8 cellular contexts compared by ENCODE assay signal in genomic region chr13:27449936-27450828, GRCh38. TPM values are rescaled to one million over a fixed set of nuclear protein-coding genes. Genes with fewer than 3 reads are reported as not detected.
DNase-seq lines count a peak whose midpoint lies in the region; ATAC-seq and TF ChIP-seq lines count a peak whose summit lies in the region.

MTIF3 (minus strand) TSS chr13:27450564; CDS start chr13:27440448, 10,116 bp downstream.

- H3K4me3 Mint-ChIP-seq in activated naive CD8-positive, alpha-beta T cell treated with anti-CD3 and anti-CD28 coated beads for 36 hours: peak within 1 kb of the TSS; percentile 91
- peak within 1 kb of the TSS; percentile 91 for H3K4me3 Mint-ChIP-seq in glutamatergic neuron (ENCODE audit: unreplicated experiment)
- peak within 1 kb of the TSS; percentile 86 for H3K4me3 Mint-ChIP-seq in osteocyte (ENCODE audit: unreplicated experiment)

- H3K36me3 ChIP-seq in thymus (ENCODE audit: control insufficient read depth, insufficient read depth): no peaks in the 10 kb centered on the region

- H3K9me3 ChIP-seq in thymus (ENCODE audit: control insufficient read depth): no peaks in the 10 kb centered on the region

- H3K27ac Mint-ChIP-seq in activated naive CD8-positive, alpha-beta T cell treated with anti-CD3 and anti-CD28 coated beads for 36 hours: peak within 1 kb of the TSS; percentile 96
- peak within 1 kb of the TSS; percentile 86 for H3K27ac Mint-ChIP-seq in glutamatergic neuron (ENCODE audit: unreplicated experiment)
- peak within 1 kb of the TSS; percentile 89 for H3K27ac Mint-ChIP-seq in osteocyte (ENCODE audit: unreplicated experiment)

- H3K4me1 ChIP-seq in thymus (ENCODE audit: control insufficient read depth, insufficient read depth, low read length): peaks cover 31% of the 10 kb centered on the region

- DNase-seq in GM10266 (ENCODE audit: extremely low spot score): peak; percentile 89
- DNase-seq in NCI-H1105 (lab: John Stamatoyannopoulos, UW): peak; percentile 91
- peak; percentile 90 for DNase-seq in SKM-1 treated with dmso at 0.1 percent for 144 hours (lab: John Stamatoyannopoulos, UW; ENCODE audit: unreplicated experiment)
- DNase-seq in activated naive CD8-positive, alpha-beta T cell treated with anti-CD3 and anti-CD28 coated beads for 36 hours: peak; percentile 95
- peak; percentile 89 for DNase-seq in glutamatergic neuron
- DNase-seq in osteocyte (ENCODE audit: extremely low spot score, unreplicated experiment): peak; percentile 95

- H3K27ac ChIP-seq in thymus (ENCODE audit: low read depth): peak within 1 kb of the TSS; percentile 100

- H3K4me1 Mint-ChIP-seq in activated naive CD8-positive, alpha-beta T cell treated with anti-CD3 and anti-CD28 coated beads for 36 hours: peaks cover 46% of the 10 kb centered on the region
- H3K4me1 Mint-ChIP-seq in glutamatergic neuron (ENCODE audit: low read depth, unreplicated experiment) (peaks cover 11% of the 10 kb centered on the region), osteocyte (ENCODE audit: unreplicated experiment) (peaks cover 18% of the 10 kb centered on the region)

- WGBS in thymus: under 1% methylated on average over 81 of the region's 81 CpGs

- peaks cover 14% of the 10 kb centered on the region for H3K36me3 Mint-ChIP-seq in activated naive CD8-positive, alpha-beta T cell treated with anti-CD3 and anti-CD28 coated beads for 36 hours
- H3K36me3 Mint-ChIP-seq in glutamatergic neuron (ENCODE audit: unreplicated experiment): no peaks in the 10 kb centered on the region
- no peaks in the 10 kb centered on the region for H3K36me3 Mint-ChIP-seq in osteocyte (ENCODE audit: unreplicated experiment)

- TF ChIP-seq CTCF in GM10266 (IDR thresholded peaks at IDR 0.05; ENCODE audit: control insufficient read depth, insufficient read depth, low read depth, missing control alignments): no peak
- no peak for TF ChIP-seq CTCF in glutamatergic neuron (IDR thresholded peaks at IDR 0.05; ENCODE audit: partially characterized antibody, unreplicated experiment)
- no peak for TF ChIP-seq CTCF in osteocyte (IDR thresholded peaks at IDR 0.05)

- no peaks in the 10 kb centered on the region for H3K9me3 Mint-ChIP-seq in activated naive CD8-positive, alpha-beta T cell treated with anti-CD3 and anti-CD28 coated beads for 36 hours
- H3K9me3 Mint-ChIP-seq in glutamatergic neuron (ENCODE audit: unreplicated experiment) (peaks cover 5% of the 10 kb centered on the region), osteocyte (ENCODE audit: unreplicated experiment) (no peaks in the 10 kb centered on the region)

- no peaks in the 10 kb centered on the region for H3K27me3 Mint-ChIP-seq in activated naive CD8-positive, alpha-beta T cell treated with anti-CD3 and anti-CD28 coated beads for 36 hours
- peaks cover 5% of the 10 kb centered on the region for H3K27me3 Mint-ChIP-seq in glutamatergic neuron (ENCODE audit: unreplicated experiment)
- peaks cover 14% of the 10 kb centered on the region for H3K27me3 Mint-ChIP-seq in osteocyte (ENCODE audit: unreplicated experiment)

- peak; percentile 81 for ATAC-seq in HG02623 (IDR thresholded peaks at IDR 0.05; ENCODE audit: unreplicated experiment)

- no peaks in the 10 kb centered on the region for H3K27me3 ChIP-seq in thymus (ENCODE audit: control insufficient read depth, insufficient read depth)

- H3K4me3 ChIP-seq in thymus (ENCODE audit: low read length): peak within 1 kb of the TSS; percentile 96

RNA-seq across cellular contexts. Expression of gene MTIF3, which starts in this region (rescaled TPM):
- 10 to 100 TPM; 28.7 to 30.4 TPM for total RNA-seq in activated naive CD8-positive, alpha-beta T cell treated with anti-CD3 and anti-CD28 coated beads for 36 hours
- total RNA-seq in glutamatergic neuron (ENCODE audit: unreplicated experiment) (46.1 TPM), osteocyte (38.9 and 41.6 TPM in 2 replicates)
- polyA plus RNA-seq in thymus: 134 TPM

Comparison
In these comparisons a context has a peak if more than half of its experiments do, and no peak if none do; other contexts are left out.
1. Peak in every context shown above with its lines: DNase-seq, ATAC-seq, H3K4me3 ChIP-seq and H3K27ac ChIP-seq.